In the genomic region with DNA sequence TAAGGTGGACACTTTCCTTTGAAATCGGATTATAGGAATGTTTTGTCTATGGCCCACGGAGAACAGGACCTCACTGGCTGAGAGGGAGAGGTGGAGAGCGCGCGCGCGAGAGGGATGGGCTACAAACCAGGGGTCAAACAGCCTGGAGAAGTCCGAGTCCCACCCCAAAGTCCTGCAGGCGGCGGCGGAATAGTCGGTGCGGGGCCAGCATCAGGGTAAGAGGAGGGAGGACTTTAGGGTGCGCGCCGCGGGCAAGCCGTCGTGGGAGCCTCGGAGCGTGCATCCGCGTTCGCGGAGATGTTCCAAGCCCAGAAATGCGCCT, we compare ENCODE assay signal across 13 cellular contexts. TPM values are rescaled to one million over a fixed set of nuclear protein-coding genes. Genes with fewer than 3 reads are reported as not detected.
DNase-seq lines count a peak whose midpoint lies in the region; ATAC-seq, FAIRE-seq and TF ChIP-seq lines count a peak whose summit lies in the region.
"Had no signal": no experiment of that assay in that cellular context is flagged by ENCODE, and none has a peak within 500 bp of the region (broad histone marks: within the 10 kb centered on the region; RNA-seq: fewer than 3 reads in every experiment).

No MANE protein-coding gene starts in this region.

- H3K4me1 Mint-ChIP-seq in astrocyte (ENCODE audit: low read depth, unreplicated experiment) (no peaks in the 10 kb centered on the region), natural killer cell (peaks cover 9 to 20% of the 10 kb centered on the region in 2 donors), HFFc6 (ENCODE audit: low read depth) (peaks cover 6% of the 10 kb centered on the region)

- H3K27ac ChIP-seq in ACC112 (ENCODE audit: low read depth, low read length) (no peak overlapping the region), DOHH2 (ENCODE audit: low read depth, low read length) (no peak overlapping the region), astrocyte (ENCODE audit: low read depth, low read length) (no peak overlapping the region)
- H3K27ac ChIP-seq: heart right ventricle had no signal

- H3K4me3 Mint-ChIP-seq in astrocyte (ENCODE audit: unreplicated experiment) (no peak overlapping the region), natural killer cell (peak overlapping the region; percentile 95), HFFc6 (no peak overlapping the region)

- H3K36me3 Mint-ChIP-seq in astrocyte (ENCODE audit: low read depth, unreplicated experiment) (peaks cover 2% of the 10 kb centered on the region), natural killer cell (peaks cover 5% of the 10 kb centered on the region), HFFc6 (ENCODE audit: low read depth) (no peaks in the 10 kb centered on the region)

- FAIRE-seq in astrocyte (lab: Jason Lieb, UNC) = no peak

- peaks cover 10% of the 10 kb centered on the region for H3K79me2 ChIP-seq in ACC112 (ENCODE audit: control insufficient read depth, insufficient read depth, low read length, unreplicated experiment)
- no peaks in the 10 kb centered on the region for H3K79me2 ChIP-seq in DOHH2 (ENCODE audit: control insufficient read depth, low read length)
- H3K79me2 ChIP-seq in astrocyte (ENCODE audit: insufficient read depth, low read length) = no peaks in the 10 kb centered on the region

- no peak for TF ChIP-seq CTCF in DOHH2 (IDR thresholded peaks at IDR 0.05; ENCODE audit: low read depth, low read length, poor library complexity, severe bottlenecking)
- no peak for TF ChIP-seq CTCF in astrocyte (IDR thresholded peaks at IDR 0.05; ENCODE audit: insufficient read depth, low read depth, low read length)
- TF ChIP-seq CTCF in natural killer cell (IDR thresholded peaks at IDR 0.05) = no peak
- no peak for TF ChIP-seq CTCF in HFFc6 (IDR thresholded peaks at IDR 0.05)

- H3K4me3 ChIP-seq in ACC112 (ENCODE audit: low read depth, low read length) (peak overlapping the region; percentile 43), DOHH2 (ENCODE audit: low read length) (peak overlapping the region; percentile 61), astrocyte (ENCODE audit: insufficient read depth, low read depth, low read length) (no peak overlapping the region)

- intact Hi-C loops in natural killer cell (cut with micrococcal nuclease) = no loop called here

- H3K4me1 ChIP-seq in ACC112 (ENCODE audit: control insufficient read depth, insufficient read depth, low read length, unreplicated experiment) (peaks cover 26% of the 10 kb centered on the region), DOHH2 (ENCODE audit: control insufficient read depth, low read length) (peaks cover 20% of the 10 kb centered on the region), astrocyte (ENCODE audit: insufficient read depth, low read length) (peaks cover 5% of the 10 kb centered on the region)

- DNase-seq in astrocyte (ENCODE audit: low read depth) (no peak), natural killer cell (no peak), NOMO-1 treated with dmso at 0.1 percent for 144 hours (lab: John Stamatoyannopoulos, UW; ENCODE audit: unreplicated experiment) (no peak), HFFc6 (no peak), dermis blood vessel endothelial cell (no peak), NCI-H1105 (lab: John Stamatoyannopoulos, UW) (no peak)

- peaks cover 90% of the 10 kb centered on the region for H3K27me3 Mint-ChIP-seq in astrocyte (ENCODE audit: low read depth, unreplicated experiment)
- H3K27me3 Mint-ChIP-seq in natural killer cell (ENCODE audit: low read depth in 2 of 2) = peaks cover 84 to 89% of the 10 kb centered on the region in 2 donors
- peaks cover 71% of the 10 kb centered on the region for H3K27me3 Mint-ChIP-seq in HFFc6 (ENCODE audit: insufficient read depth)

- H3K9me2 ChIP-seq in DOHH2 (replicated peaks; ENCODE audit: control insufficient read depth, low read length) = no peaks in the 10 kb centered on the region

- H4K20me1 ChIP-seq in DOHH2 (ENCODE audit: control insufficient read depth, insufficient read depth, low read depth, low read length) = no peaks in the 10 kb centered on the region
- no peaks in the 10 kb centered on the region for H4K20me1 ChIP-seq in astrocyte (ENCODE audit: insufficient read depth, low read length)

- ATAC-seq in natural killer cell = no peak

- H3K9me3 ChIP-seq in DOHH2 (ENCODE audit: control insufficient read depth, insufficient read depth, low read length) (no peaks in the 10 kb centered on the region), astrocyte (ENCODE audit: insufficient read depth, low read depth, low read length) (no peaks in the 10 kb centered on the region)
- H3K9me3 ChIP-seq: heart right ventricle, ovary had no signal

- H3K36me3 ChIP-seq in ACC112 (ENCODE audit: insufficient read depth, low read length) = no peaks in the 10 kb centered on the region
- H3K36me3 ChIP-seq in DOHH2 (ENCODE audit: control insufficient read depth, low read length) = no peaks in the 10 kb centered on the region
- no peaks in the 10 kb centered on the region for H3K36me3 ChIP-seq in astrocyte (ENCODE audit: insufficient read depth, low read length)
- H3K36me3 ChIP-seq: ovary had no signal

- H3K4me2 ChIP-seq in DOHH2 (ENCODE audit: low read length) = peak overlapping the region; percentile 78
- no peak overlapping the region for H3K4me2 ChIP-seq in astrocyte (ENCODE audit: low read length)

- H3K27ac Mint-ChIP-seq in astrocyte (ENCODE audit: unreplicated experiment) (peak overlapping the region; percentile 49), natural killer cell (peak overlapping the region in 1 of 2 donors; percentile 7), HFFc6 (no peak overlapping the region)
- H3K27ac Mint-ChIP-seq: CD4-positive, alpha-beta T cell had no signal

- no peak overlapping the region for H3K9ac ChIP-seq in astrocyte (ENCODE audit: low read length)

- H3K27me3 ChIP-seq in ACC112 (ENCODE audit: insufficient read depth, low read length) (peaks cover 6% of the 10 kb centered on the region; the same call in 1 of the 2 replicates), DOHH2 (ENCODE audit: control insufficient read depth, low read length) (peaks cover 85% of the 10 kb centered on the region), astrocyte (ENCODE audit: insufficient read depth, low read length) (peaks cover 90% of the 10 kb centered on the region)
- H3K27me3 ChIP-seq: ovary had no signal

- H3K9me3 Mint-ChIP-seq in astrocyte (ENCODE audit: unreplicated experiment) (peaks cover 12% of the 10 kb centered on the region), natural killer cell (no peaks in the 10 kb centered on the region), HFFc6 (no peaks in the 10 kb centered on the region)
- H3K9me3 Mint-ChIP-seq: CD4-positive, alpha-beta T cell; effector memory CD8-positive, alpha-beta T cell had no signal

- H2AFZ ChIP-seq in ACC112 (ENCODE audit: low read length, unreplicated experiment) (peak overlapping the region; percentile 84), astrocyte (ENCODE audit: low read depth, low read length) (no peak overlapping the region)

- H3F3A ChIP-seq in DOHH2 (ENCODE audit: control insufficient read depth, insufficient read depth) = no peaks in the 10 kb centered on the region

RNA-seq across cellular contexts. Expression of a gene that starts 3.3 kb away (rescaled TPM):
- total RNA-seq in astrocyte = not detected in 2 replicates
- not detected for total RNA-seq in natural killer cell
- total RNA-seq in HFFc6 (2021; fragmentation: NEBNext Ultra II Directional; extraction: Animal tissue kit (Norgen Biotek cat#: 25700)) = not detected
- total RNA-seq in dermis blood vessel endothelial cell = not detected in 2 replicates
- total RNA-seq: CD4-positive, alpha-beta T cell; heart right ventricle; liver had no signal

RNA-seq across cellular contexts. Expression of a gene that starts 5.5 kb away (rescaled TPM):
- total RNA-seq in astrocyte (not detected in 2 replicates), natural killer cell (not detected), dermis blood vessel endothelial cell (0.28 and 0.68 TPM in 2 replicates)
- total RNA-seq in HFFc6 (2021; fragmentation: NEBNext Ultra II Directional; extraction: Animal tissue kit (Norgen Biotek cat#: 25700)) = 1 to 10 TPM in 3 of 6 experiments, under 1 TPM in 3; 0.17 to 1.5 (median 1.1) TPM
- total RNA-seq: CD4-positive, alpha-beta T cell; heart right ventricle; liver had no signal

RNA-seq across cellular contexts. Expression of a gene that starts 20.5 kb away (rescaled TPM):
- not detected in 2 replicates for total RNA-seq in astrocyte
- not detected for total RNA-seq in natural killer cell
- 1 to 10 TPM in 3 of 6 experiments, under 1 TPM in 2, not detected in 1; 0.33 to 1.4 (median 1.3) TPM for total RNA-seq in HFFc6 (2021; fragmentation: NEBNext Ultra II Directional; extraction: Animal tissue kit (Norgen Biotek cat#: 25700))
- 0.28 and 0.85 TPM in 2 replicates for total RNA-seq in dermis blood vessel endothelial cell
- total RNA-seq: CD4-positive, alpha-beta T cell; heart right ventricle; liver had no signal

RNA-seq across cellular contexts. Expression of a gene that starts 22.7 kb away (rescaled TPM):
- total RNA-seq in astrocyte = not detected in 2 replicates
- total RNA-seq in natural killer cell = not detected
- total RNA-seq in HFFc6 (2021; fragmentation: NEBNext Ultra II Directional; extraction: Animal tissue kit (Norgen Biotek cat#: 25700)) = 1 to 10 TPM in 5 of 6 experiments, under 1 TPM in 1; 0.12 to 2.1 (median 1.6) TPM
- total RNA-seq in dermis blood vessel endothelial cell = under 0.01 and 0.05 TPM in 2 replicates
- total RNA-seq: CD4-positive, alpha-beta T cell had no signal

RNA-seq across cellular contexts. Expression of a gene that starts 27.4 kb away (rescaled TPM):
- total RNA-seq in astrocyte (not detected in 2 replicates), natural killer cell (under 1 TPM in 1 of 3 donors, not detected in 2; 0.20 TPM), dermis blood vessel endothelial cell (not detected in 2 replicates)
- total RNA-seq in HFFc6 (2021; fragmentation: NEBNext Ultra II Directional; extraction: Animal tissue kit (Norgen Biotek cat#: 25700)) = under 1 TPM in 1 of 6 experiments, not detected in 5; 0.13 TPM
- total RNA-seq: CD4-positive, alpha-beta T cell; heart right ventricle; liver had no signal
